Comparison of ENCODE assay signal across 2 cellular contexts in the genomic region with DNA sequence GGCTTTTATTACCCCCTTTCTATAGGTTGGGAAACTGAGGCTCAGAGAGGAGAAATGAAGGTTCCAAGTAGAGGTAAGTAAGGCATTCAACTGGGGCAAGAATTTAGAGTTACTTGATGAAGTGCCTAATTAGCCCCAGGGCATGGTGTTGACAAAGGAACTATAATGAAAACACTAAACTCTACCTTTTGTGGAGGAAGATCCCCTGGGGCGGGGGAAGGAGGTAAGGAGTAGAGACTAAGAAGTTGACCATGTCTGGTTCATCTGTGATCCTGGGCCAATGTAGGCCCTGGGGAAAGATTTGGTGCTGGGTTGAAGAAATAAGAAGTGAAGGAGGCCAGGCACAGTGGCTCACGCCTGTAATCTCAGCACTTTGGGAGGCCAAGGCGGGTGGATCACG.
TF ChIP-seq lines count a peak whose summit lies in the region.

No MANE protein-coding gene starts in this region.

TF ChIP-seq in GM23338, 12 proteins besides CTCF, POLR2A, EP300 and RAD21:
- TF ChIP-seq NANOG (IDR thresholded peaks at IDR 0.05; ENCODE audit: borderline replicate concordance) (no peak), POLR2AphosphoS5 (IDR thresholded peaks at IDR 0.05; ENCODE audit: low read depth) (no peak), ZNF331 (CRISPR knock-in tag; IDR thresholded peaks at IDR 0.05; ENCODE audit: low read depth) (no peak), JUNB (IDR thresholded peaks at IDR 0.05; ENCODE audit: unreplicated experiment) (no peak), CREB1 (CRISPR knock-in tag; IDR thresholded peaks at IDR 0.05; ENCODE audit: low read depth) (no peak)
- TF ChIP-seq, protein P1, sequence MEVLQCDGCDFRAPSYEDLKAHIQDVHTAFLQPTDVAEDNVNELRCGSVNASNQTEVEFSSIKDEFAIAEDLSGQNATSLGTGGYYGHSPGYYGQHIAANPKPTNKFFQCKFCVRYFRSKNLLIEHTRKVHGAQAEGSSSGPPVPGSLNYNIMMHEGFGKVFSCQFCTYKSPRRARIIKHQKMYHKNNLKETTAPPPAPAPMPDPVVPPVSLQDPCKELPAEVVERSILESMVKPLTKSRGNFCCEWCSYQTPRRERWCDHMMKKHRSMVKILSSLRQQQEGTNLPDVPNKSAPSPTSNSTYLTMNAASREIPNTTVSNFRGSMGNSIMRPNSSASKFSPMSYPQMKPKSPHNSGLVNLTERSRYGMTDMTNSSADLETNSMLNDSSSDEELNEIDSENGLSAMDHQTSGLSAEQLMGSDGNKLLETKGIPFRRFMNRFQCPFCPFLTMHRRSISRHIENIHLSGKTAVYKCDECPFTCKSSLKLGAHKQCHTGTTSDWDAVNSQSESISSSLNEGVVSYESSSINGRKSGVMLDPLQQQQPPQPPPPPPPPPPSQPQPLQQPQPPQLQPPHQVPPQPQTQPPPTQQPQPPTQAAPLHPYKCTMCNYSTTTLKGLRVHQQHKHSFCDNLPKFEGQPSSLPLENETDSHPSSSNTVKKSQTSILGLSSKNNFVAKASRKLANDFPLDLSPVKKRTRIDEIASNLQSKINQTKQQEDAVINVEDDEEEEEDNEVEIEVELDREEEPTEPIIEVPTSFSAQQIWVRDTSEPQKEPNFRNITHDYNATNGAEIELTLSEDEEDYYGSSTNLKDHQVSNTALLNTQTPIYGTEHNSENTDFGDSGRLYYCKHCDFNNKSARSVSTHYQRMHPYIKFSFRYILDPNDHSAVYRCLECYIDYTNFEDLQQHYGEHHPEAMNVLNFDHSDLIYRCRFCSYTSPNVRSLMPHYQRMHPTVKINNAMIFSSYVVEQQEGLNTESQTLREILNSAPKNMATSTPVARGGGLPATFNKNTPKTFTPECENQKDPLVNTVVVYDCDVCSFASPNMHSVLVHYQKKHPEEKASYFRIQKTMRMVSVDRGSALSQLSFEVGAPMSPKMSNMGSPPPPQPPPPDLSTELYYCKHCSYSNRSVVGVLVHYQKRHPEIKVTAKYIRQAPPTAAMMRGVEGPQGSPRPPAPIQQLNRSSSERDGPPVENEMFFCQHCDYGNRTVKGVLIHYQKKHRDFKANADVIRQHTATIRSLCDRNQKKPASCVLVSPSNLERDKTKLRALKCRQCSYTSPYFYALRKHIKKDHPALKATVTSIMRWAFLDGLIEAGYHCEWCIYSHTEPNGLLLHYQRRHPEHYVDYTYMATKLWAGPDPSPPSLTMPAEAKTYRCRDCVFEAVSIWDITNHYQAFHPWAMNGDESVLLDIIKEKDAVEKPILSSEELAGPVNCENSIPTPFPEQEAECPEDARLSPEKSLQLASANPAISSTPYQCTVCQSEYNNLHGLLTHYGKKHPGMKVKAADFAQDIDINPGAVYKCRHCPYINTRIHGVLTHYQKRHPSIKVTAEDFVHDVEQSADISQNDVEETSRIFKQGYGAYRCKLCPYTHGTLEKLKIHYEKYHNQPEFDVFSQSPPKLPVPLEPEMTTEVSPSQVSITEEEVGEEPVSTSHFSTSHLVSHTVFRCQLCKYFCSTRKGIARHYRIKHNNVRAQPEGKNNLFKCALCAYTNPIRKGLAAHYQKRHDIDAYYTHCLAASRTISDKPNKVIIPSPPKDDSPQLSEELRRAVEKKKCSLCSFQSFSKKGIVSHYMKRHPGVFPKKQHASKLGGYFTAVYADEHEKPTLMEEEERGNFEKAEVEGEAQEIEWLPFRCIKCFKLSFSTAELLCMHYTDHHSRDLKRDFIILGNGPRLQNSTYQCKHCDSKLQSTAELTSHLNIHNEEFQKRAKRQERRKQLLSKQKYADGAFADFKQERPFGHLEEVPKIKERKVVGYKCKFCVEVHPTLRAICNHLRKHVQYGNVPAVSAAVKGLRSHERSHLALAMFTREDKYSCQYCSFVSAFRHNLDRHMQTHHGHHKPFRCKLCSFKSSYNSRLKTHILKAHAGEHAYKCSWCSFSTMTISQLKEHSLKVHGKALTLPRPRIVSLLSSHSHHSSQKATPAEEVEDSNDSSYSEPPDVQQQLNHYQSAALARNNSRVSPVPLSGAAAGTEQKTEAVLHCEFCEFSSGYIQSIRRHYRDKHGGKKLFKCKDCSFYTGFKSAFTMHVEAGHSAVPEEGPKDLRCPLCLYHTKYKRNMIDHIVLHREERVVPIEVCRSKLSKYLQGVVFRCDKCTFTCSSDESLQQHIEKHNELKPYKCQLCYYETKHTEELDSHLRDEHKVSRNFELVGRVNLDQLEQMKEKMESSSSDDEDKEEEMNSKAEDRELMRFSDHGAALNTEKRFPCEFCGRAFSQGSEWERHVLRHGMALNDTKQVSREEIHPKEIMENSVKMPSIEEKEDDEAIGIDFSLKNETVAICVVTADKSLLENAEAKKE (CRISPR knock-in tag; IDR thresholded peaks at IDR 0.05) = no peak

TF ChIP-seq in K562, 482 proteins besides CTCF, POLR2A, EP300 and RAD21:
- TF ChIP-seq NR2C1 (IDR thresholded peaks at IDR 0.05) = no peak
- no peak for TF ChIP-seq NR2C1 (tag; IDR thresholded peaks at IDR 0.05)
- TF ChIP-seq SMAD1 (IDR thresholded peaks at IDR 0.05; ENCODE audit: low read depth, low read length, partially characterized antibody) = no peak
- TF ChIP-seq ZNF239 (CRISPR knock-in tag; IDR thresholded peaks at IDR 0.05) = no peak
- no peak for TF ChIP-seq ZNF77 (CRISPR knock-in tag; IDR thresholded peaks at IDR 0.05)
- TF ChIP-seq, protein P2, sequence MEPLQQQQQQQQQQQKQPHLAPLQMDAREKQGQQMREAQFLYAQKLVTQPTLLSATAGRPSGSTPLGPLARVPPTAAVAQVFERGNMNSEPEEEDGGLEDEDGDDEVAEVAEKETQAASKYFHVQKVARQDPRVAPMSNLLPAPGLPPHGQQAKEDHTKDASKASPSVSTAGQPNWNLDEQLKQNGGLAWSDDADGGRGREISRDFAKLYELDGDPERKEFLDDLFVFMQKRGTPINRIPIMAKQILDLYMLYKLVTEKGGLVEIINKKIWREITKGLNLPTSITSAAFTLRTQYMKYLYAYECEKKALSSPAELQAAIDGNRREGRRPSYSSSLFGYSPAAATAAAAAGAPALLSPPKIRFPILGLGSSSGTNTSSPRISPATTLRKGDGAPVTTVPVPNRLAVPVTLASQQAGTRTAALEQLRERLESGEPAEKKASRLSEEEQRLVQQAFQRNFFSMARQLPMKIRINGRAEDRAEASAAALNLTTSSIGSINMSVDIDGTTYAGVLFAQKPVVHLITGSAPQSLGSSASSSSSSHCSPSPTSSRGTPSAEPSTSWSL (CRISPR knock-in tag; IDR thresholded peaks at IDR 0.05; ENCODE audit: borderline replicate concordance) = no peak
- TF ChIP-seq, protein P3, sequence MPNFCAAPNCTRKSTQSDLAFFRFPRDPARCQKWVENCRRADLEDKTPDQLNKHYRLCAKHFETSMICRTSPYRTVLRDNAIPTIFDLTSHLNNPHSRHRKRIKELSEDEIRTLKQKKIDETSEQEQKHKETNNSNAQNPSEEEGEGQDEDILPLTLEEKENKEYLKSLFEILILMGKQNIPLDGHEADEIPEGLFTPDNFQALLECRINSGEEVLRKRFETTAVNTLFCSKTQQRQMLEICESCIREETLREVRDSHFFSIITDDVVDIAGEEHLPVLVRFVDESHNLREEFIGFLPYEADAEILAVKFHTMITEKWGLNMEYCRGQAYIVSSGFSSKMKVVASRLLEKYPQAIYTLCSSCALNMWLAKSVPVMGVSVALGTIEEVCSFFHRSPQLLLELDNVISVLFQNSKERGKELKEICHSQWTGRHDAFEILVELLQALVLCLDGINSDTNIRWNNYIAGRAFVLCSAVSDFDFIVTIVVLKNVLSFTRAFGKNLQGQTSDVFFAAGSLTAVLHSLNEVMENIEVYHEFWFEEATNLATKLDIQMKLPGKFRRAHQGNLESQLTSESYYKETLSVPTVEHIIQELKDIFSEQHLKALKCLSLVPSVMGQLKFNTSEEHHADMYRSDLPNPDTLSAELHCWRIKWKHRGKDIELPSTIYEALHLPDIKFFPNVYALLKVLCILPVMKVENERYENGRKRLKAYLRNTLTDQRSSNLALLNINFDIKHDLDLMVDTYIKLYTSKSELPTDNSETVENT (CRISPR knock-in tag; IDR thresholded peaks at IDR 0.05) = no peak
- no peak for TF ChIP-seq HMGN3 (IDR thresholded peaks at IDR 0.05; ENCODE audit: borderline replicate concordance, extremely low read depth, insufficient read length, low read depth, low read length)
- no peak for TF ChIP-seq ZNF23 (CRISPR knock-in tag; IDR thresholded peaks at IDR 0.05)
- TF ChIP-seq TSC22D4 (tag; IDR thresholded peaks at IDR 0.05) = no peak
